1 cellular context compared by ENCODE assay signal in genomic region chr17:40479754-40480480, GRCh38.
TF ChIP-seq lines count a peak whose summit lies in the region.

No MANE protein-coding gene starts in this region.

TF ChIP-seq in HCT116, 20 proteins besides CTCF, POLR2A, EP300 and RAD21 (continued from another document):
- no peak for TF ChIP-seq ELF1 (IDR thresholded peaks at IDR 0.05; ENCODE audit: borderline replicate concordance, low read depth)
- TF ChIP-seq EZH2phosphoT487 (IDR thresholded peaks at IDR 0.05; ENCODE audit: borderline replicate concordance): no peak
- TF ChIP-seq SIN3A (IDR thresholded peaks at IDR 0.05; ENCODE audit: low read depth): no peak
- no peak for TF ChIP-seq ZNF274 (IDR thresholded peaks at IDR 0.05; ENCODE audit: low read depth, low read length)
- TF ChIP-seq CBX3 (IDR thresholded peaks at IDR 0.05; ENCODE audit: low read depth): no peak
- TF ChIP-seq ZFX (IDR thresholded peaks at IDR 0.05): no peak
- TF ChIP-seq SRF (IDR thresholded peaks at IDR 0.05; ENCODE audit: low read depth): no peak
- no peak for TF ChIP-seq TCF7L2 (IDR thresholded peaks at IDR 0.05; ENCODE audit: borderline replicate concordance, extremely low read depth, insufficient read depth, insufficient read length)
- TF ChIP-seq ZBTB33 (IDR thresholded peaks at IDR 0.05; ENCODE audit: extremely low read depth, insufficient replicate concordance, low read length): no peak
- no peak for TF ChIP-seq YY1 (IDR thresholded peaks at IDR 0.05; ENCODE audit: extremely low read depth, insufficient replicate concordance, low read depth, low read length)
- TF ChIP-seq EZH2 (IDR thresholded peaks at IDR 0.05): no peak
- TF ChIP-seq EGR1 (IDR thresholded peaks at IDR 0.05; ENCODE audit: low read depth): no peak
- no peak for TF ChIP-seq REST (IDR thresholded peaks at IDR 0.05; ENCODE audit: low read depth)
- TF ChIP-seq MAX (IDR thresholded peaks at IDR 0.05): no peak
